13 cellular contexts compared by ENCODE assay signal in genomic region chr11:16148301-16148787, GRCh38.
A peak's percentile ranks its signal among the peaks of the same experiment; 100 is the strongest.
DNase-seq lines count a peak whose midpoint lies in the region; ATAC-seq and TF ChIP-seq lines count a peak whose summit lies in the region.
"Had no signal": no experiment of that assay in that cellular context is flagged by ENCODE, and none has a peak within 500 bp of the region (broad histone marks: within the 10 kb centered on the region; RNA-seq: fewer than 3 reads in every experiment).

No MANE protein-coding gene starts in this region.

- DNase-seq in mammary epithelial cell, result peak; percentile 17
- DNase-seq in MCF 10A (ENCODE audit: unreplicated experiment), result no peak
- DNase-seq in fibroblast of pulmonary artery (ENCODE audit: low read depth), result peak; percentile 49
- DNase-seq in neural progenitor cell (ENCODE audit: low spot score), result peak; percentile 55
- peak in 1 of 2 donors; percentile 40 for DNase-seq in tibial nerve (ENCODE audit: low spot score in 2 of 2)
- no peak for DNase-seq in activated T-cell treated with anti-CD3 and anti-CD28 coated beads for 4 hours
- DNase-seq in NCI-H1417 treated with DMSO at 0.1 percent for 48 hours (lab: John Stamatoyannopoulos, UW), result no peak
- DNase-seq: activated naive CD8-positive, alpha-beta T cell treated with anti-CD3 and anti-CD28 coated beads for 36 hours; COR-L47; NCI-H2171 treated with DMSO at 0.1 percent for 48 hours had no signal

- WGBS in mammary epithelial cell (ENCODE audit: low coverage, missing lambda C conversion rate), result 52% methylated on average over 5 of the region's 8 CpGs
- WGBS in tibial nerve, 2 donors, result 17 to 20% methylated on average over 8 of the region's 8 CpGs

- no peak for TF ChIP-seq CTCF in mammary epithelial cell (conservative IDR thresholded peaks at IDR 0.05 in 1 of 2, IDR thresholded peaks at IDR 0.05 in 1 of 2; ENCODE audit: extremely low read depth in 1 of 2, insufficient read depth in 1 of 2, low read depth in 1 of 2, low read length in 2 of 2)
- no peak for TF ChIP-seq CTCF in MCF 10A (IDR thresholded peaks at IDR 0.05; ENCODE audit: unreplicated experiment)
- no peak for TF ChIP-seq CTCF in fibroblast of pulmonary artery (IDR thresholded peaks at IDR 0.05; ENCODE audit: low read length, missing control alignments)
- TF ChIP-seq CTCF in neural progenitor cell (IDR thresholded peaks at IDR 0.05), result no peak
- TF ChIP-seq CTCF in tibial nerve (IDR thresholded peaks at IDR 0.05), result no peak

- no peak for ATAC-seq in SK-N-SH treated with all-trans-retinoic acid at 6 μM for 48 hours
- ATAC-seq: A549 had no signal

- dilution Hi-C loops in mammary epithelial cell (cut with HindIII; ENCODE audit: low sequenced_read_pairs), result no loop called here

- BruUV-seq in mammary epithelial cell (replicated peaks; lab: Mats Ljungman, UMichigan) (no TSS peak), MCF 10A (replicated peaks; lab: Mats Ljungman, UMichigan) (no TSS peak)

- H3K27ac Mint-ChIP-seq in MCF 10A (ENCODE audit: low read depth, unreplicated experiment) (no peak overlapping the region), neural progenitor cell (peak overlapping the region; percentile 29)
- H3K27ac Mint-ChIP-seq: activated naive CD8-positive, alpha-beta T cell treated with anti-CD3 and anti-CD28 coated beads for 36 hours had no signal

- TF ChIP-seq POLR2A in tibial nerve (IDR thresholded peaks at IDR 0.05), result no peak

- H3K9me3 ChIP-seq in mammary epithelial cell (replicated peaks; ENCODE audit: insufficient read depth, low read length) (no peaks in the 10 kb centered on the region), neural progenitor cell (ENCODE audit: low read depth) (no peaks in the 10 kb centered on the region), tibial nerve (no peaks in the 10 kb centered on the region)
- H3K9me3 ChIP-seq: A549, suprapubic skin had no signal

- H3K4me1 Mint-ChIP-seq in MCF 10A (ENCODE audit: insufficient read depth, unreplicated experiment) (no peaks in the 10 kb centered on the region), neural progenitor cell (peaks cover 35% of the 10 kb centered on the region)
- H3K4me1 Mint-ChIP-seq: activated naive CD8-positive, alpha-beta T cell treated with anti-CD3 and anti-CD28 coated beads for 36 hours had no signal

- CTCF ChIA-PET in mammary epithelial cell (lab: Charles Lee; ENCODE audit: low non-redundant PET), result no interaction called here
- CTCF ChIA-PET in MCF 10A (lab: Yijun Ruan, JAX), result interaction anchor here (0.5 kb wide), 1 partner anchor 305 kb away, joined by 3 read pairs; no protein-coding TSS in a partner anchor

- H3K27ac ChIP-seq in mammary epithelial cell (ENCODE audit: insufficient read depth, low read depth, low read length) (no peak overlapping the region), neural progenitor cell (peak overlapping the region; percentile 77), tibial nerve (peak overlapping the region; percentile 25 to 82 (median 52))
- H3K27ac ChIP-seq: A549, suprapubic skin had no signal

- H3K4me1 ChIP-seq in mammary epithelial cell (ENCODE audit: insufficient read depth, low read length) (peaks cover 1% of the 10 kb centered on the region), neural progenitor cell (peaks cover 23% of the 10 kb centered on the region), tibial nerve (peaks cover 0 to 28% (median 13%) of the 10 kb centered on the region in 4 donors)
- H3K4me1 ChIP-seq: suprapubic skin had no signal

- H4K20me1 ChIP-seq in mammary epithelial cell (ENCODE audit: insufficient read depth, low read length) (no peaks in the 10 kb centered on the region), neural progenitor cell (ENCODE audit: low read depth) (no peaks in the 10 kb centered on the region)

- intact Hi-C loops in mammary epithelial cell (cut with micrococcal nuclease) (no loop called here), MCF 10A (cut with micrococcal nuclease) (no loop called here)

- H3K4me3 ChIP-seq in mammary epithelial cell (replicated peaks in 1 of 3; ENCODE audit: insufficient read depth in 1 of 3, low read depth in 2 of 3, low read length in 3 of 3) (no peak overlapping the region), fibroblast of pulmonary artery (replicated peaks; ENCODE audit: low read depth, low read length) (no peak overlapping the region), neural progenitor cell (no peak overlapping the region), tibial nerve (no peak overlapping the region)
- H3K4me3 ChIP-seq: A549, suprapubic skin had no signal

- H3K27me3 ChIP-seq in mammary epithelial cell (ENCODE audit: insufficient read depth, low read length) (no peaks in the 10 kb centered on the region), neural progenitor cell (no peaks in the 10 kb centered on the region), tibial nerve (no peaks in the 10 kb centered on the region)
- H3K27me3 ChIP-seq: suprapubic skin had no signal

- peaks cover 6% of the 10 kb centered on the region for H3K9me3 Mint-ChIP-seq in MCF 10A (ENCODE audit: unreplicated experiment)
- peaks cover 19% of the 10 kb centered on the region for H3K9me3 Mint-ChIP-seq in neural progenitor cell

- POLR2A ChIA-PET in MCF 10A (lab: Yijun Ruan, JAX), result interaction anchor here (0.6 to 0.7 kb wide), 4 partner anchors 15 to 171 kb away, joined by 3 read pairs; no protein-coding TSS in a partner anchor

- peak in 1 of 2 donors; percentile 93 for TF ChIP-seq EP300 in tibial nerve (IDR thresholded peaks at IDR 0.05)

- H3K79me2 ChIP-seq in mammary epithelial cell (ENCODE audit: insufficient read depth, low read length) (no peaks in the 10 kb centered on the region), neural progenitor cell (ENCODE audit: low read depth) (no peaks in the 10 kb centered on the region)

- H3K27me3 Mint-ChIP-seq in MCF 10A (ENCODE audit: insufficient read depth, unreplicated experiment), result no peaks in the 10 kb centered on the region
- no peaks in the 10 kb centered on the region for H3K27me3 Mint-ChIP-seq in neural progenitor cell (ENCODE audit: insufficient read depth, low read depth)
- H3K27me3 Mint-ChIP-seq: activated naive CD8-positive, alpha-beta T cell treated with anti-CD3 and anti-CD28 coated beads for 36 hours had no signal

- peaks cover 9% of the 10 kb centered on the region for H3F3A ChIP-seq in neural progenitor cell (ENCODE audit: low read depth)

- H3K9ac ChIP-seq in mammary epithelial cell (ENCODE audit: insufficient read depth, low read length) (no peak overlapping the region), neural progenitor cell (no peak overlapping the region)

- H3K4me3 Mint-ChIP-seq in MCF 10A (ENCODE audit: unreplicated experiment) (no peak overlapping the region), neural progenitor cell (no peak overlapping the region)
- H3K4me3 Mint-ChIP-seq: activated naive CD8-positive, alpha-beta T cell treated with anti-CD3 and anti-CD28 coated beads for 36 hours had no signal

- H2AFZ ChIP-seq in mammary epithelial cell (ENCODE audit: low read depth, low read length), result peak overlapping the region; percentile 29
- H2AFZ ChIP-seq in neural progenitor cell (replicated peaks), result peak overlapping the region; percentile 85

- H3K36me3 ChIP-seq in mammary epithelial cell (ENCODE audit: insufficient read depth, low read length) (no peaks in the 10 kb centered on the region), neural progenitor cell (no peaks in the 10 kb centered on the region), tibial nerve (no peaks in the 10 kb centered on the region)
- H3K36me3 ChIP-seq: suprapubic skin had no signal

- H3K36me3 Mint-ChIP-seq in MCF 10A (ENCODE audit: insufficient read depth, unreplicated experiment) (no peaks in the 10 kb centered on the region), neural progenitor cell (no peaks in the 10 kb centered on the region)
- H3K36me3 Mint-ChIP-seq: activated naive CD8-positive, alpha-beta T cell treated with anti-CD3 and anti-CD28 coated beads for 36 hours had no signal

- H3K4me2 ChIP-seq in mammary epithelial cell (ENCODE audit: insufficient read depth, low read depth, low read length), result no peak overlapping the region
- peak overlapping the region; percentile 69 for H3K4me2 ChIP-seq in neural progenitor cell
- H3K4me2 ChIP-seq: A549 had no signal

- in situ Hi-C loops in mammary epithelial cell (cut with MboI; ENCODE audit: low sequenced_read_pairs in 2 of 2), result no loop called here

TF ChIP-seq in SK-N-SH treated with all-trans-retinoic acid at 6 μM for 48 hours, 23 proteins besides CTCF, POLR2A, EP300 and RAD21:
- TF ChIP-seq BACH2 (CRISPR knock-in tag; IDR thresholded peaks at IDR 0.05; ENCODE audit: borderline replicate concordance) (no peak), ZNF70 (CRISPR knock-in tag; IDR thresholded peaks at IDR 0.05) (no peak), CSDC2 (CRISPR knock-in tag; IDR thresholded peaks at IDR 0.05) (no peak), ZNF565 (CRISPR knock-in tag; conservative IDR thresholded peaks at IDR 0.05; ENCODE audit: low read depth) (no peak), ZFP3 (CRISPR knock-in tag; IDR thresholded peaks at IDR 0.05) (no peak), POU6F1 (CRISPR knock-in tag; IDR thresholded peaks at IDR 0.05; ENCODE audit: borderline replicate concordance, low read depth) (no peak)

Comparison
In these comparisons a context has a peak if more than half of its experiments do, and no peak if none do; other contexts are left out.
1. DNase-seq: peak in mammary epithelial cell (single experiment), fibroblast of pulmonary artery (single experiment) and neural progenitor cell (single experiment); none in MCF 10A (single experiment), activated T-cell treated with anti-CD3 and anti-CD28 coated beads for 4 hours (single experiment) and NCI-H1417 treated with DMSO at 0.1 percent for 48 hours (single experiment).